20 cellular contexts compared by ENCODE assay signal in the genomic region with DNA sequence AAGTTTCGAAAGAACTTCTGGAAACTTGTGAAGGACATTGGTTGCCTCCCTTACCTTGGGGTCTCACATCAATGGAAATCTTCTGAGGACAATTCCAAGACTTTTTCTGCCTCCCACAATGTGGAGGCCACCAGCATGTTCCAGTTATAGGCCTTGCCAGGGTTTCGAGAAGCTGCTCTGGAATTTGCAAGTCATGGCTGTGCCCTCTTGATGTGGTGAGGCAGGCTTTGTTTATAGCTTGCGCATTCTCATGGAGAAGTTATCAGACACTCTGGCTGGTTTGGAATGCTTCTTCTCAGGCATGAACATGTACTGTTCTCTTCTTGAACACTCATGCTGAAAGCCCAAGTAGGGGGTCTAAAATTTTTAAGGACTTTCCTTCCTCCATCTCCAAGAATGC. TPM values are rescaled to one million over a fixed set of nuclear protein-coding genes. Genes with fewer than 3 reads are reported as not detected.
DNase-seq lines count a peak whose midpoint lies in the region; ATAC-seq and TF ChIP-seq lines count a peak whose summit lies in the region.
"Had no signal": no experiment of that assay in that cellular context is flagged by ENCODE, and none has a peak within 500 bp of the region (broad histone marks: within the 10 kb centered on the region; RNA-seq: fewer than 3 reads in every experiment).

No MANE protein-coding gene starts in this region.

- peak; percentile 7 for DNase-seq in activated CD4-positive, CD25-positive, alpha-beta regulatory T cell treated with anti-CD3 and anti-CD28 coated beads, Interleukin-2, amount 50 U/mL, for 72 hours
- DNase-seq in activated CD4-positive, CD25-positive, alpha-beta regulatory T cell (lab: John Stamatoyannopoulos, UW) = no peak
- peak; percentile 32 for DNase-seq in H4 (ENCODE audit: low spot score)
- no peak for DNase-seq in activated T-helper 2 cell treated with anti-CD3 and anti-CD28 coated beads, Interferon-gamma antibody, Interleukin-2, Interleukin-4, amounts not matched to agents 10 μg/mL and 5 μg/mL and 100 μg/mL, durations not matched to agents 14 hours and 24 hours and 36 hours (ENCODE audit: low spot score)
- no peak for DNase-seq in psoas muscle
- no peak for DNase-seq in ACHN
- no peak for DNase-seq in RWPE1 (ENCODE audit: low spot score)
- DNase-seq in hepatocyte (ENCODE audit: low spot score) = no peak
- DNase-seq: activated naive CD4-positive, alpha-beta T cell treated with Interleukin-2 at 50 U/mL for 16 hours; body of pancreas; C1 segment of cervical spinal cord; HCEC 1CT; MM.1S; NCI-H146; SJCRH30; stimulated activated CD4-positive, alpha-beta T cell treated with anti-CD3 and anti-CD28 coated beads, Interleukin-4, amount 100 ng/mL, for 4 hours had no signal

- H3K27me3 ChIP-seq in psoas muscle (ENCODE audit: insufficient read depth in 3 of 3, low read length in 2 of 3) = no peaks in the 10 kb centered on the region
- H3K27me3 ChIP-seq in hepatocyte = no peaks in the 10 kb centered on the region
- H3K27me3 ChIP-seq: body of pancreas, SJCRH30 had no signal

- intact Hi-C loops in activated T-helper 2 cell treated with anti-CD3 and anti-CD28 coated beads, Interferon-gamma antibody, Interleukin-2, Interleukin-4, amounts not matched to agents 10 μg/mL and 5 μg/mL and 100 μg/mL, durations not matched to agents 14 hours and 24 hours and 36 hours (cut with micrococcal nuclease) = loop anchor here (10.0 kb wide), 1 partner anchor 337 kb away; no protein-coding TSS in a partner anchor
- intact Hi-C loops in psoas muscle (cut with DNase I) = no loop called here

- H3K4me3 ChIP-seq in psoas muscle (no peak overlapping the region), hepatocyte (no peak overlapping the region)
- H3K4me3 ChIP-seq: body of pancreas, coronary artery, SJCRH30 had no signal

- no peaks in the 10 kb centered on the region for H4K20me1 ChIP-seq in hepatocyte (ENCODE audit: insufficient read depth, poor library complexity, severe bottlenecking)

- peak overlapping the region; percentile 57 for H3K27ac Mint-ChIP-seq in activated T-helper 2 cell treated with anti-CD3 and anti-CD28 coated beads, Interferon-gamma antibody, Interleukin-2, Interleukin-4, amounts not matched to agents 10 μg/mL and 5 μg/mL and 100 μg/mL, durations not matched to agents 14 hours and 24 hours and 36 hours
- H3K27ac Mint-ChIP-seq: IgD-negative memory B cell had no signal

- no peak overlapping the region for H3K4me2 ChIP-seq in hepatocyte

- H3K27me3 Mint-ChIP-seq in activated T-helper 2 cell treated with anti-CD3 and anti-CD28 coated beads, Interferon-gamma antibody, Interleukin-2, Interleukin-4, amounts not matched to agents 10 μg/mL and 5 μg/mL and 100 μg/mL, durations not matched to agents 14 hours and 24 hours and 36 hours (ENCODE audit: low read depth) = no peaks in the 10 kb centered on the region
- H3K27me3 Mint-ChIP-seq: IgD-negative memory B cell; naive thymus-derived CD4-positive, alpha-beta T cell had no signal

- CTCF ChIA-PET in RWPE1 (lab: Yijun Ruan, JAX) = no interaction called here

- peak overlapping the region; percentile 53 for H3K27ac ChIP-seq in psoas muscle
- H3K27ac ChIP-seq in RWPE1 = no peak overlapping the region
- no peak overlapping the region for H3K27ac ChIP-seq in hepatocyte
- H3K27ac ChIP-seq: body of pancreas, SJCRH30 had no signal

- no peak overlapping the region for H3K4me3 Mint-ChIP-seq in activated T-helper 2 cell treated with anti-CD3 and anti-CD28 coated beads, Interferon-gamma antibody, Interleukin-2, Interleukin-4, amounts not matched to agents 10 μg/mL and 5 μg/mL and 100 μg/mL, durations not matched to agents 14 hours and 24 hours and 36 hours (ENCODE audit: low read depth)
- H3K4me3 Mint-ChIP-seq: IgD-negative memory B cell had no signal

- H3K36me3 Mint-ChIP-seq in activated T-helper 2 cell treated with anti-CD3 and anti-CD28 coated beads, Interferon-gamma antibody, Interleukin-2, Interleukin-4, amounts not matched to agents 10 μg/mL and 5 μg/mL and 100 μg/mL, durations not matched to agents 14 hours and 24 hours and 36 hours (ENCODE audit: low read depth) = peaks cover 88% of the 10 kb centered on the region

- in situ Hi-C loops in ACHN (cut with HindIII; ENCODE audit: low pct_ligation_motif_present, low pct_unique_long_range_greater_than_20kb, low sequenced_read_pairs) = no loop called here

- 82 to 95% (median 90%) methylated on average over 3 of the region's 3 CpGs for WGBS in psoas muscle, 3 donors
- WGBS in hepatocyte (ENCODE audit: low lambda C conversion rate, missing lambda C conversion rate) = 96% methylated on average over 3 of the region's 3 CpGs

- H3K9me2 ChIP-seq in hepatocyte (replicated peaks; ENCODE audit: insufficient read depth) = no peaks in the 10 kb centered on the region

- POLR2A ChIA-PET in RWPE1 (lab: Yijun Ruan, JAX; ENCODE audit: low non-redundant PET) = no interaction called here

- ATAC-seq in psoas muscle = peak in 3 of 4 donors; percentile 12 to 63 (median 36)
- ATAC-seq: body of pancreas; naive thymus-derived CD4-positive, alpha-beta T cell had no signal

- H3K4me1 ChIP-seq in psoas muscle (peaks cover 16% of the 10 kb centered on the region), hepatocyte (ENCODE audit: insufficient read depth) (peaks cover 15% of the 10 kb centered on the region)
- H3K4me1 ChIP-seq: body of pancreas had no signal

- peaks cover 85% of the 10 kb centered on the region for H3K4me1 Mint-ChIP-seq in activated T-helper 2 cell treated with anti-CD3 and anti-CD28 coated beads, Interferon-gamma antibody, Interleukin-2, Interleukin-4, amounts not matched to agents 10 μg/mL and 5 μg/mL and 100 μg/mL, durations not matched to agents 14 hours and 24 hours and 36 hours (ENCODE audit: low read depth)
- H3K4me1 Mint-ChIP-seq: IgD-negative memory B cell had no signal

- no peaks in the 10 kb centered on the region for H3K79me2 ChIP-seq in hepatocyte

- H2AFZ ChIP-seq in hepatocyte = no peak overlapping the region

- H3K36me3 ChIP-seq in psoas muscle (ENCODE audit: insufficient read depth in 1 of 2, low read depth in 1 of 2) (peaks cover 4 to 75% of the 10 kb centered on the region in 2 donors), hepatocyte (replicated peaks; ENCODE audit: insufficient read depth, low read depth) (peaks cover 3% of the 10 kb centered on the region)
- H3K36me3 ChIP-seq: SJCRH30 had no signal

- H3K9me3 Mint-ChIP-seq in activated T-helper 2 cell treated with anti-CD3 and anti-CD28 coated beads, Interferon-gamma antibody, Interleukin-2, Interleukin-4, amounts not matched to agents 10 μg/mL and 5 μg/mL and 100 μg/mL, durations not matched to agents 14 hours and 24 hours and 36 hours = no peaks in the 10 kb centered on the region
- H3K9me3 Mint-ChIP-seq: IgD-negative memory B cell had no signal

- H3K9me3 ChIP-seq in psoas muscle = no peaks in the 10 kb centered on the region
- H3K9me3 ChIP-seq in hepatocyte (ENCODE audit: low read depth) = no peaks in the 10 kb centered on the region
- H3K9me3 ChIP-seq: body of pancreas, SJCRH30 had no signal

- TF ChIP-seq CTCF in psoas muscle (IDR thresholded peaks at IDR 0.05) (no peak), RWPE1 (conservative IDR thresholded peaks at IDR 0.05; ENCODE audit: low read depth) (no peak), hepatocyte (IDR thresholded peaks at IDR 0.05; ENCODE audit: poor library complexity) (no peak)

RNA-seq across cellular contexts. Expression of a gene that starts 4.1 kb away (rescaled TPM):
- total RNA-seq in H4 (2014; rRNA removed; shearing (Covaris generic)) = not detected in 2 replicates
- 9.3 and 10.7 TPM in 2 replicates for total RNA-seq in activated T-helper 2 cell treated with anti-CD3 and anti-CD28 coated beads, Interferon-gamma antibody, Interleukin-2, Interleukin-4, amounts not matched to agents 10 μg/mL and 5 μg/mL and 100 μg/mL, durations not matched to agents 14 hours and 24 hours and 36 hours
- total RNA-seq in psoas muscle (under 1 TPM in 1 of 4 donors, not detected in 3; 0.50 TPM), hepatocyte (not detected in 2 replicates)
- polyA plus RNA-seq in psoas muscle (under 1 TPM in 2 of 3 donors, not detected in 1; 0.05 to 0.10 TPM), hepatocyte (0.33 TPM in 1 of 2 replicates, not detected in the other)
- total RNA-seq: lung microvascular endothelial cell, SJCRH30 had no signal

RNA-seq across cellular contexts. Expression of a gene that starts 48.3 kb away (rescaled TPM):
- total RNA-seq in H4 (2014; rRNA removed; shearing (Covaris generic)) = 3.7 and 4.3 TPM in 2 replicates
- 19.6 and 20.2 TPM in 2 replicates for total RNA-seq in activated T-helper 2 cell treated with anti-CD3 and anti-CD28 coated beads, Interferon-gamma antibody, Interleukin-2, Interleukin-4, amounts not matched to agents 10 μg/mL and 5 μg/mL and 100 μg/mL, durations not matched to agents 14 hours and 24 hours and 36 hours
- total RNA-seq in psoas muscle = 100 to 1,000 TPM in 3 of 4 donors, 10 to 100 TPM in 1; 60.1 to 129 (median 115) TPM
- 10 to 100 TPM; 14.0 to 68.3 (median 40.0) TPM for polyA plus RNA-seq in psoas muscle
- 23.0 and 26.8 TPM in 2 replicates for total RNA-seq in hepatocyte
- 7.5 and 9.0 TPM in 2 replicates for polyA plus RNA-seq in hepatocyte

Comparison
In these comparisons a context has a peak if more than half of its experiments do, and no peak if none do; other contexts are left out.
1. DNase-seq: peak in activated CD4-positive, CD25-positive, alpha-beta regulatory T cell treated with anti-CD3 and anti-CD28 coated beads, Interleukin-2, amount 50 U/mL, for 72 hours (single experiment) and H4 (single experiment); none in activated CD4-positive, CD25-positive, alpha-beta regulatory T cell (0 of 4), activated T-helper 2 cell treated with anti-CD3 and anti-CD28 coated beads, Interferon-gamma antibody, Interleukin-2, Interleukin-4, amounts not matched to agents 10 μg/mL and 5 μg/mL and 100 μg/mL, durations not matched to agents 14 hours and 24 hours and 36 hours (single experiment), psoas muscle (0 of 2), ACHN (single experiment), RWPE1 (single experiment) and hepatocyte (single experiment).